18 cellular contexts compared by ENCODE assay signal in genomic region chr20:64242797-64243475, GRCh38. TPM values are rescaled to one million over a fixed set of nuclear protein-coding genes. Genes with fewer than 3 reads are reported as not detected.
DNase-seq lines count a peak whose midpoint lies in the region; ATAC-seq and TF ChIP-seq lines count a peak whose summit lies in the region.
"Had no signal": no experiment of that assay in that cellular context is flagged by ENCODE, and none has a peak within 500 bp of the region (broad histone marks: within the 10 kb centered on the region; RNA-seq: fewer than 3 reads in every experiment).

No MANE protein-coding gene starts in this region.

- 37% methylated on average over 2 of the region's 4 CpGs for WGBS in right lobe of liver (ENCODE audit: insufficient coverage, low coverage, low lambda C conversion rate, missing lambda C conversion rate)

- H3K36me3 Mint-ChIP-seq in chondrocyte (ENCODE audit: low read depth) (peaks cover 1% of the 10 kb centered on the region), HFFc6 (ENCODE audit: low read depth) (no peaks in the 10 kb centered on the region)
- no peaks in the 10 kb centered on the region for H3K36me3 Mint-ChIP-seq in activated CD8-positive, alpha-beta memory T cell treated with anti-CD3 and anti-CD28 coated beads, Interleukin-2, amount 10 ng/mL, durations not matched to agents 7 days and 5 days
- H3K36me3 Mint-ChIP-seq: CD8-positive, alpha-beta T cell had no signal

- no peaks in the 10 kb centered on the region for H3K9me3 ChIP-seq in right lobe of liver
- H3K9me3 ChIP-seq: A549, BLaER1 had no signal

- no peak overlapping the region for H3K27ac Mint-ChIP-seq in chondrocyte (ENCODE audit: unreplicated experiment)
- H3K27ac Mint-ChIP-seq in activated CD8-positive, alpha-beta memory T cell treated with anti-CD3 and anti-CD28 coated beads, Interleukin-2, amount 10 ng/mL, durations not matched to agents 7 days and 5 days = no peak overlapping the region
- no peak overlapping the region for H3K27ac Mint-ChIP-seq in HFFc6
- H3K27ac Mint-ChIP-seq: CD8-positive, alpha-beta T cell had no signal

- TF ChIP-seq CTCF in chondrocyte (IDR thresholded peaks at IDR 0.05) (no peak), right lobe of liver (IDR thresholded peaks at IDR 0.05) (peak in 1 of 4 donors; percentile 27), HFFc6 (IDR thresholded peaks at IDR 0.05) (no peak)

- intact Hi-C loops in left cardiac atrium (cut with DNase I) (no loop called here), Right ventricle myocardium inferior (cut with DNase I) (no loop called here), right lobe of liver (cut with DNase I) (no loop called here)

- H3K4me1 Mint-ChIP-seq in chondrocyte (ENCODE audit: low read depth) (no peaks in the 10 kb centered on the region), HFFc6 (ENCODE audit: low read depth) (no peaks in the 10 kb centered on the region)
- H3K4me1 Mint-ChIP-seq in activated CD8-positive, alpha-beta memory T cell treated with anti-CD3 and anti-CD28 coated beads, Interleukin-2, amount 10 ng/mL, durations not matched to agents 7 days and 5 days = no peaks in the 10 kb centered on the region

- H3K4me3 Mint-ChIP-seq in chondrocyte (ENCODE audit: unreplicated experiment) (no peak overlapping the region), HFFc6 (no peak overlapping the region)
- H3K4me3 Mint-ChIP-seq in activated CD8-positive, alpha-beta memory T cell treated with anti-CD3 and anti-CD28 coated beads, Interleukin-2, amount 10 ng/mL, durations not matched to agents 7 days and 5 days = no peak overlapping the region
- H3K4me3 Mint-ChIP-seq: CD8-positive, alpha-beta T cell had no signal

- TF ChIP-seq POLR2A in right lobe of liver (IDR thresholded peaks at IDR 0.05) = no peak

- H3K36me3 ChIP-seq in right lobe of liver = no peaks in the 10 kb centered on the region
- H3K36me3 ChIP-seq: BLaER1 had no signal

- no peak overlapping the region for H3K4me3 ChIP-seq in right lobe of liver
- H3K4me3 ChIP-seq: A549, BLaER1, PC-9 had no signal

- peaks cover 0 to 33% (median 16%) of the 10 kb centered on the region in 4 donors for H3K4me1 ChIP-seq in right lobe of liver
- H3K4me1 ChIP-seq: A549 had no signal

- ATAC-seq in left cardiac atrium (no peak), Right ventricle myocardium inferior (no peak), right lobe of liver (peak; percentile 73 to 80 (median 78))
- no peak for ATAC-seq in activated CD8-positive, alpha-beta memory T cell treated with anti-CD3 and anti-CD28 coated beads, Interleukin-2, amount 10 ng/mL, durations not matched to agents 7 days and 5 days
- ATAC-seq: A549; CD8-positive, alpha-beta T cell had no signal

- H3K9me3 Mint-ChIP-seq in chondrocyte (ENCODE audit: low read depth) (no peaks in the 10 kb centered on the region), HFFc6 (no peaks in the 10 kb centered on the region)
- H3K9me3 Mint-ChIP-seq in activated CD8-positive, alpha-beta memory T cell treated with anti-CD3 and anti-CD28 coated beads, Interleukin-2, amount 10 ng/mL, durations not matched to agents 7 days and 5 days (ENCODE audit: low read depth) = no peaks in the 10 kb centered on the region
- H3K9me3 Mint-ChIP-seq: CD8-positive, alpha-beta T cell had no signal

- DNase-seq in left cardiac atrium (peak; percentile 5), Right ventricle myocardium inferior (ENCODE audit: missing footprints) (no peak), chondrocyte (ENCODE audit: low spot score) (peak; percentile 58), right lobe of liver (peak in 2 of 3 donors; percentile 56 to 76), NCI-H774 (lab: John Stamatoyannopoulos, UW) (no peak), HFFc6 (no peak), NCI-H446 treated with DMSO at 0.1 percent for 48 hours (lab: John Stamatoyannopoulos, UW) (no peak)
- no peak for DNase-seq in activated CD8-positive, alpha-beta memory T cell treated with anti-CD3 and anti-CD28 coated beads, Interleukin-2, amount 10 ng/mL, durations not matched to agents 7 days and 5 days
- DNase-seq: CD8-positive, alpha-beta T cell; IMR-90; NCI-H1417 treated with DMSO at 0.1 percent for 48 hours; NCI-H187 treated with DMSO at 0.1 percent for 48 hours; NCI-H226; NCI-H524 treated with DMSO at 0.1 percent for 48 hours; PC-9 had no signal

- CTCF ChIA-PET in activated CD8-positive, alpha-beta memory T cell treated with anti-CD3 and anti-CD28 coated beads, Interleukin-2, amount 10 ng/mL, durations not matched to agents 7 days and 5 days (lab: Charles Lee) = interaction anchor here (1.1 to 1.2 kb wide), 2 partner anchors 13 to 43 kb away, joined by 3 read pairs; partner anchors contain the start of gene PCMTD2

- H3K27me3 ChIP-seq in right lobe of liver = no peaks in the 10 kb centered on the region
- H3K27me3 ChIP-seq: BLaER1 had no signal

- peak overlapping the region; percentile 47 to 80 (median 75) for H3K27ac ChIP-seq in right lobe of liver
- H3K27ac ChIP-seq: A549, BLaER1, PC-9, RWPE1 had no signal

- H3K27me3 Mint-ChIP-seq in chondrocyte (ENCODE audit: low read depth) (peaks cover 32% of the 10 kb centered on the region), HFFc6 (ENCODE audit: insufficient read depth) (peaks cover 46% of the 10 kb centered on the region)
- peaks cover 16% of the 10 kb centered on the region for H3K27me3 Mint-ChIP-seq in activated CD8-positive, alpha-beta memory T cell treated with anti-CD3 and anti-CD28 coated beads, Interleukin-2, amount 10 ng/mL, durations not matched to agents 7 days and 5 days

RNA-seq across cellular contexts. Expression of gene PCMTD2, which starts 12.6 kb away (rescaled TPM):
- 10 to 100 TPM; 54.9 to 76.4 TPM for total RNA-seq in left cardiac atrium
- total RNA-seq in Right ventricle myocardium inferior = 71.0 TPM
- total RNA-seq in chondrocyte = 31.5 to 48.2 TPM (median 38.1 TPM) in 3 replicates
- total RNA-seq in right lobe of liver = 10 to 100 TPM; 24.5 to 39.7 (median 28.6) TPM
- 10 to 100 TPM; 28.1 to 38.5 TPM for total RNA-seq in activated CD8-positive, alpha-beta memory T cell treated with anti-CD3 and anti-CD28 coated beads, Interleukin-2, amount 10 ng/mL, durations not matched to agents 7 days and 5 days
- 10 to 100 TPM; 15.7 to 21.9 (median 18.1) TPM for total RNA-seq in HFFc6 (2021; fragmentation: NEBNext Ultra II Directional; extraction: Animal tissue kit (Norgen Biotek cat#: 25700))

Comparison
In these comparisons a context has a peak if more than half of its experiments do, and no peak if none do; other contexts are left out.
1. DNase-seq: peak in left cardiac atrium (single experiment), chondrocyte (single experiment) and right lobe of liver (2 of 3); none in Right ventricle myocardium inferior (single experiment), NCI-H774 (single experiment), activated CD8-positive, alpha-beta memory T cell treated with anti-CD3 and anti-CD28 coated beads, Interleukin-2, amount 10 ng/mL, durations not matched to agents 7 days and 5 days (single experiment), HFFc6 (single experiment) and NCI-H446 treated with DMSO at 0.1 percent for 48 hours (single experiment).
2. ATAC-seq: peak in right lobe of liver (4 of 4); none in left cardiac atrium (0 of 2), Right ventricle myocardium inferior (single experiment) and activated CD8-positive, alpha-beta memory T cell treated with anti-CD3 and anti-CD28 coated beads, Interleukin-2, amount 10 ng/mL, durations not matched to agents 7 days and 5 days (single experiment).